33 cellular contexts compared by ENCODE assay signal in the genomic region with DNA sequence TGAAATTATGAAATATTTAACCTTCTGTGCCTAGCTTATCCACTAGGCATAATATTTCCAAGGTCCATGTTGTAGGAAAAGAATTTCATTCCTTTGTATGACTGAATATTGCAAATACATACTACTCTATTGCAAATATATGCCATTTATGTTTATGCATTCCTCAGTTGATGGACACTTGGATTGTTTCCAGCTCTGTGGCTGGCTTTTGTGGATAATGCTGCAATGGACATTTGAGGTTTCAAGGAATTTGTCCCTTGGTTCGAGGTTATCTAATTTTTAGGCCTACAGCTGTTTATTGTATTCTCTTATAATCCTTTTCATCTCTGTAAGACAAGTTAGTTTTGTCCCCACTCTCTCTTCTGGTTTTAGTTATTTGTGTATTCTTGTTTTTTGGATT. TPM values are rescaled to one million over a fixed set of nuclear protein-coding genes. Genes with fewer than 3 reads are reported as not detected.
A peak's percentile ranks its signal among the peaks of the same experiment; 100 is the strongest.
DNase-seq lines count a peak whose midpoint lies in the region; ATAC-seq, FAIRE-seq and TF ChIP-seq lines count a peak whose summit lies in the region.
"Had no signal": no experiment of that assay in that cellular context is flagged by ENCODE, and none has a peak within 500 bp of the region (broad histone marks: within the 10 kb centered on the region; RNA-seq: fewer than 3 reads in every experiment).

No MANE protein-coding gene starts in this region.

- no peaks in the 10 kb centered on the region for H4K20me1 ChIP-seq in HepG2 (ENCODE audit: insufficient read depth, low read length)

- POLR2A ChIA-PET in HepG2 (lab: Yijun Ruan, JAX): no interaction called here

- intact Hi-C loops in HepG2 (cut with micrococcal nuclease; ENCODE audit: unreplicated experiment) (loop anchor here (5.0 kb wide), 2 partner anchors 46 to 111 kb away; no protein-coding TSS in a partner anchor), right lobe of liver (cut with DNase I) (no loop called here)

- FAIRE-seq in HepG2 (lab: Jason Lieb, UNC): no peak
- FAIRE-seq in urothelium cell line (lab: Jason Lieb, UNC): no peak
- FAIRE-seq: A204.1, H54, keratinocyte had no signal

- H3K4me3 ChIP-seq in HepG2 (replicated peaks in 1 of 3; ENCODE audit: insufficient read depth in 1 of 3, low read depth in 2 of 3, low read length in 3 of 3): no peak overlapping the region
- no peak overlapping the region for H3K4me3 ChIP-seq in right lobe of liver
- no peak overlapping the region for H3K4me3 ChIP-seq in fibroblast of pulmonary artery (replicated peaks; ENCODE audit: low read depth, low read length)
- H3K4me3 ChIP-seq: cardiac muscle cell, smooth muscle cell, tibial artery had no signal

- peak; percentile 69 for DNase-seq in HepG2 (ENCODE audit: low spot score)
- DNase-seq in right lobe of liver: no peak
- peak; percentile 59 for DNase-seq in amniotic epithelial cell (ENCODE audit: low read depth)
- peak; percentile 73 for DNase-seq in fibroblast of pulmonary artery (ENCODE audit: low read depth)
- peak; percentile 5 for DNase-seq in urothelium cell line (ENCODE audit: low spot score)
- DNase-seq in NCI-H2081 (lab: John Stamatoyannopoulos, UW): no peak
- DNase-seq in GOT3 (lab: John Stamatoyannopoulos, UW): no peak
- DNase-seq: activated CD4-positive, alpha-beta T cell treated with anti-CD3 and anti-CD28 coated beads, Interleukin-2, amount 10 ng/mL, durations not matched to agents 24 days and 14 days; activated T-cell treated with anti-CD3 and anti-CD28 coated beads, Interleukin-2, amount 50 U/mL, for 24 hours; CD4-positive, alpha-beta memory T cell; cortex of kidney; effector memory CD8-positive, alpha-beta T cell; left ventricle myocardium superior; natural killer cell; NCI-H1436 treated with DMSO at 0.1 percent for 48 hours; NCI-H2107; NCI-H446; SK-N-SH; stimulated activated CD4-positive, alpha-beta T cell treated with anti-CD3 and anti-CD28 coated beads, Interleukin-1b, Interleukin-23, amount 100 ng/mL, for 48 hours; T-helper 2 cell; tibial artery had no signal

- H3K36me3 ChIP-seq in HepG2 (replicated peaks in 1 of 2; ENCODE audit: control insufficient read depth in 1 of 2, insufficient read depth in 2 of 2, low read length in 2 of 2) (no peaks in the 10 kb centered on the region), right lobe of liver (no peaks in the 10 kb centered on the region)
- H3K36me3 ChIP-seq: cardiac muscle cell, tibial artery had no signal

- H2AFZ ChIP-seq in HepG2 (ENCODE audit: low read length): no peak overlapping the region

- no peak overlapping the region for H3K27ac ChIP-seq in HepG2 (ENCODE audit: extremely low read length, insufficient read depth, low read length)
- no peak overlapping the region for H3K27ac ChIP-seq in right lobe of liver
- H3K27ac ChIP-seq: cardiac muscle cell, tibial artery, VCaP had no signal

- no peak for TF ChIP-seq RAD21 in HepG2 (CRISPR knock-in tag; IDR thresholded peaks at IDR 0.05)

- H3K4me1 ChIP-seq in HepG2 (ENCODE audit: insufficient read depth, low read length) (peaks cover 11% of the 10 kb centered on the region), right lobe of liver (no peaks in the 10 kb centered on the region)
- H3K4me1 ChIP-seq: tibial artery had no signal

- TF ChIP-seq POLR2A in HepG2 (IDR thresholded peaks at IDR 0.05; ENCODE audit: insufficient read depth in 1 of 2, low read depth in 2 of 2, low read length in 2 of 2): no peak
- TF ChIP-seq POLR2A in right lobe of liver (IDR thresholded peaks at IDR 0.05): no peak

- no TSS peak for BruUV-seq in HepG2 (replicated peaks; lab: Mats Ljungman, UMichigan)

- H3K4me2 ChIP-seq in HepG2 (ENCODE audit: low read depth, low read length): no peak overlapping the region
- H3K4me2 ChIP-seq: SK-N-SH, smooth muscle cell had no signal

- CTCF ChIA-PET in HepG2 (lab: Yijun Ruan, JAX; ENCODE audit: low intra/inter-chr PET ratio, low total read pairs): no interaction called here

- H3K79me2 ChIP-seq in HepG2 (ENCODE audit: insufficient read depth, low read length): no peaks in the 10 kb centered on the region

- 0% methylated on average over 1 of the region's 1 CpG for WGBS in HepG2 (ENCODE audit: low lambda C conversion rate)
- WGBS in right lobe of liver (ENCODE audit: insufficient coverage, low coverage, low lambda C conversion rate, missing lambda C conversion rate): 33% methylated on average over 1 of the region's 1 CpG

- no peak overlapping the region for H3K9ac ChIP-seq in HepG2 (ENCODE audit: insufficient read depth, low read depth, low read length)
- H3K9ac ChIP-seq: SK-N-SH had no signal

- H3K27me3 ChIP-seq in HepG2 (ENCODE audit: control insufficient read depth in 1 of 2, insufficient read depth in 2 of 2, low read length in 2 of 2): peaks cover 0 to 1% of the 10 kb centered on the region in 2 experiments; a peak in 2 of 5 replicates
- no peaks in the 10 kb centered on the region for H3K27me3 ChIP-seq in right lobe of liver
- H3K27me3 ChIP-seq: cardiac muscle cell, tibial artery had no signal

- in situ Hi-C loops in HepG2 (cut with HindIII; ENCODE audit: extremely low pct_ligation_motif_present, low pct_unique_long_range_greater_than_20kb): no loop called here

- H3K9me3 ChIP-seq in HepG2 (ENCODE audit: low read length): no peaks in the 10 kb centered on the region
- no peaks in the 10 kb centered on the region for H3K9me3 ChIP-seq in right lobe of liver
- H3K9me3 ChIP-seq: tibial artery had no signal

- ATAC-seq in HepG2 (no peak), right lobe of liver (no peak), GM21717 (IDR thresholded peaks at IDR 0.05; ENCODE audit: unreplicated experiment) (no peak)
- ATAC-seq: effector memory CD8-positive, alpha-beta T cell; left ventricle myocardium superior; natural killer cell had no signal

- TF ChIP-seq EP300 in HepG2 (IDR thresholded peaks at IDR 0.05; ENCODE audit: low read depth in 2 of 2, low read length in 2 of 2) (no peak), HepG2 (CRISPR knock-in tag; IDR thresholded peaks at IDR 0.05; ENCODE audit: borderline replicate concordance) (no peak)

- TF ChIP-seq CTCF in HepG2 (CRISPR knock-in tag; IDR thresholded peaks at IDR 0.05): no peak
- no peak for TF ChIP-seq CTCF in right lobe of liver (IDR thresholded peaks at IDR 0.05)
- TF ChIP-seq CTCF in fibroblast of pulmonary artery (IDR thresholded peaks at IDR 0.05; ENCODE audit: low read length, missing control alignments): no peak

TF ChIP-seq in HepG2, 621 proteins besides CTCF, POLR2A, EP300 and RAD21 (continues in another document):
- TF ChIP-seq MTF2 (CRISPR knock-in tag; IDR thresholded peaks at IDR 0.05; ENCODE audit: borderline replicate concordance) (no peak), RARA (CRISPR knock-in tag; IDR thresholded peaks at IDR 0.05) (peak; percentile 57), BCL6 (CRISPR knock-in tag; IDR thresholded peaks at IDR 0.05) (peak; percentile 89), SOX5 (CRISPR knock-in tag; IDR thresholded peaks at IDR 0.05; ENCODE audit: borderline replicate concordance) (peak; percentile 53; the same call in 1 of the 2 replicates), ZNF850 (CRISPR knock-in tag; conservative IDR thresholded peaks at IDR 0.05) (no peak)
- TF ChIP-seq, protein P1, sequence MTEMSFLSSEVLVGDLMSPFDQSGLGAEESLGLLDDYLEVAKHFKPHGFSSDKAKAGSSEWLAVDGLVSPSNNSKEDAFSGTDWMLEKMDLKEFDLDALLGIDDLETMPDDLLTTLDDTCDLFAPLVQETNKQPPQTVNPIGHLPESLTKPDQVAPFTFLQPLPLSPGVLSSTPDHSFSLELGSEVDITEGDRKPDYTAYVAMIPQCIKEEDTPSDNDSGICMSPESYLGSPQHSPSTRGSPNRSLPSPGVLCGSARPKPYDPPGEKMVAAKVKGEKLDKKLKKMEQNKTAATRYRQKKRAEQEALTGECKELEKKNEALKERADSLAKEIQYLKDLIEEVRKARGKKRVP (CRISPR knock-in tag; IDR thresholded peaks at IDR 0.05): 0 out of 4 replicates have a peak, but pooled peaks of 1 of the 2 experiments have one; percentile 15

RNA-seq across cellular contexts. Expression of a gene that starts 7.7 kb away (rescaled TPM):
- total RNA-seq in HepG2 (2016; rRNA removed; fragmentation: Illumina TruSeq; extraction: Trizol) (not detected in 2 replicates), right lobe of liver (not detected)
- total RNA-seq in HepG2 (2016; cell fraction: cytosol; rRNA removed; fragmentation: Illumina TruSeq; extraction: Trizol; ENCODE audit: low read depth): not detected in 2 replicates
- not detected in 2 replicates for total RNA-seq in HepG2 (2016; cell fraction: insoluble cytoplasmic fraction; rRNA removed; fragmentation: Illumina TruSeq; extraction: Trizol)
- total RNA-seq in HepG2 (2016; cell fraction: membrane; rRNA removed; fragmentation: Illumina TruSeq; extraction: Trizol): not detected in 2 replicates
- total RNA-seq in HepG2 (2016; cell fraction: nucleus; rRNA removed; fragmentation: Illumina TruSeq; extraction: Trizol): not detected in 2 replicates
- polyA plus RNA-seq in HepG2 (2011; rRNA removed): not detected in 2 replicates
- polyA plus RNA-seq in HepG2 (2011; cell fraction: cytosol; rRNA removed): not detected in 2 replicates
- not detected in 2 replicates for polyA plus RNA-seq in HepG2 (2011; cell fraction: nucleus; rRNA removed)
- polyA plus RNA-seq in HepG2 (2012): not detected in 2 replicates
- polyA plus RNA-seq in HepG2 (2016; cell fraction: cytosol; fragmentation: Illumina TruSeq; extraction: Trizol; ENCODE audit: low read depth): not detected in 2 replicates
- polyA plus RNA-seq in HepG2 (2016; cell fraction: insoluble cytoplasmic fraction; fragmentation: Illumina TruSeq; extraction: Trizol; ENCODE audit: low read depth): not detected in 2 replicates
- not detected in 2 replicates for polyA plus RNA-seq in HepG2 (2016; cell fraction: membrane; fragmentation: Illumina TruSeq; extraction: Trizol; ENCODE audit: low read depth)
- not detected in 2 replicates for polyA plus RNA-seq in HepG2 (2016; cell fraction: nucleus; fragmentation: Illumina TruSeq; extraction: Trizol; ENCODE audit: insufficient read depth, low read depth)
- not detected in 2 replicates for polyA minus RNA-seq in HepG2 (2011; rRNA and poly(A)+ RNA removed; ENCODE audit: low replicate concordance)
- polyA minus RNA-seq in HepG2 (2011; cell fraction: cytosol; rRNA and poly(A)+ RNA removed): not detected in 2 replicates
- not detected in 2 replicates for polyA minus RNA-seq in HepG2 (2011; cell fraction: nucleus; rRNA and poly(A)+ RNA removed)
- total RNA-seq: activated CD4-positive, alpha-beta T cell treated with anti-CD3 and anti-CD28 coated beads, Interleukin-2, amount 10 ng/mL, durations not matched to agents 24 days and 14 days; activated CD8-positive, alpha-beta memory T cell treated with anti-CD3 and anti-CD28 coated beads for 36 hours; cardiac muscle cell; CD4-positive, alpha-beta memory T cell; G401; glomerular endothelial cell; left ventricle myocardium superior; natural killer cell; osteoblast; renal cortical epithelial cell; smooth muscle cell had no signal
- polyA plus RNA-seq: cardiac muscle cell; CD4-positive, alpha-beta memory T cell; SK-N-SH; smooth muscle cell had no signal

Comparison
In these comparisons a context has a peak if more than half of its experiments do, and no peak if none do; other contexts are left out.
1. DNase-seq: peak in HepG2 (single experiment), amniotic epithelial cell (single experiment), fibroblast of pulmonary artery (single experiment) and urothelium cell line (single experiment); none in right lobe of liver (0 of 3), NCI-H2081 (0 of 2) and GOT3 (single experiment).